In genomic region chr16:87725596-87726235, GRCh38 we compare ENCODE assay signal across 13 cellular contexts. TPM values are rescaled to one million over a fixed set of nuclear protein-coding genes. Genes with fewer than 3 reads are reported as not detected.
DNase-seq lines count a peak whose midpoint lies in the region; ATAC-seq and TF ChIP-seq lines count a peak whose summit lies in the region.
"Had no signal": no experiment of that assay in that cellular context is flagged by ENCODE, and none has a peak within 500 bp of the region (broad histone marks: within the 10 kb centered on the region; RNA-seq: fewer than 3 reads in every experiment).

No MANE protein-coding gene starts in this region.

- CTCF ChIA-PET in IMR-90 (lab: Yijun Ruan, JAX) (no interaction called here), GM10248 (lab: Yijun Ruan, JAX) (interaction anchor here (1.3 to 2.1 kb wide), 3 partner anchors 24 to 146 kb away, joined by 3 to 14 read pairs (median 13); no protein-coding TSS in a partner anchor), MCF 10A (lab: Yijun Ruan, JAX) (no interaction called here)

- TF ChIP-seq POLR2A in IMR-90 (IDR thresholded peaks at IDR 0.05; ENCODE audit: low read depth, low read length) = no peak

- H3K27me3 Mint-ChIP-seq in neural progenitor cell (ENCODE audit: insufficient read depth, low read depth) (peaks cover 2% of the 10 kb centered on the region), MCF 10A (ENCODE audit: insufficient read depth, unreplicated experiment) (no peaks in the 10 kb centered on the region)
- H3K27me3 Mint-ChIP-seq: activated T-helper 17 cell treated with anti-CD3 and anti-CD28 coated beads, Interleukin-2, amount 50 U/mL, for 72 hours had no signal

- dilution Hi-C loops in IMR-90 (cut with HindIII; ENCODE audit: low sequenced_read_pairs, unreplicated experiment) = no loop called here

- H3K18ac ChIP-seq in IMR-90 (ENCODE audit: low read depth, low read length) = no peak overlapping the region

- no peak overlapping the region for H2AK5ac ChIP-seq in IMR-90 (ENCODE audit: low read depth, low read length)

- H3K23ac ChIP-seq in IMR-90 (ENCODE audit: low read depth, low read length) = no peak overlapping the region

- TF ChIP-seq CTCF in IMR-90 (conservative IDR thresholded peaks at IDR 0.05; ENCODE audit: low read depth, low read length) (no peak), neural progenitor cell (IDR thresholded peaks at IDR 0.05) (no peak), GM10248 (IDR thresholded peaks at IDR 0.05; ENCODE audit: control extremely low read depth, extremely low read depth, low read depth, missing control alignments) (no peak), MCF 10A (IDR thresholded peaks at IDR 0.05; ENCODE audit: unreplicated experiment) (no peak)

- H3K27ac Mint-ChIP-seq in neural progenitor cell (peak overlapping the region; percentile 85), MCF 10A (ENCODE audit: low read depth, unreplicated experiment) (no peak overlapping the region)
- H3K27ac Mint-ChIP-seq: mesothelial cell of epicardium had no signal

- H4K91ac ChIP-seq in IMR-90 (ENCODE audit: insufficient read depth, low read depth, low read length) = no peak overlapping the region

- H3K4me1 ChIP-seq in IMR-90 (ENCODE audit: control insufficient read depth, insufficient read depth, low read length) = peaks cover 10% of the 10 kb centered on the region; the same call in 1 of the 2 replicates
- no peaks in the 10 kb centered on the region for H3K4me1 ChIP-seq in neural progenitor cell
- H3K4me1 ChIP-seq: uterus had no signal

- TF ChIP-seq RAD21 in IMR-90 (IDR thresholded peaks at IDR 0.05; ENCODE audit: low read length) = no peak

- no peaks in the 10 kb centered on the region for H3K9me3 ChIP-seq in IMR-90 (ENCODE audit: control insufficient read depth, insufficient read depth, low read length)
- no peaks in the 10 kb centered on the region for H3K9me3 ChIP-seq in neural progenitor cell (ENCODE audit: low read depth)
- H3K9me3 ChIP-seq: uterus had no signal

- H2AK9ac ChIP-seq in IMR-90 (replicated peaks; ENCODE audit: low read depth, low read length, poor library complexity) = no peak overlapping the region

- DNase-seq in Caki2 (ENCODE audit: low read depth) (peak; percentile 6), IMR-90 (peak; percentile 74), dermis blood vessel endothelial cell (peak; percentile 21), neural progenitor cell (ENCODE audit: low spot score) (no peak), GM10248 (ENCODE audit: extremely low spot score) (no peak), MCF 10A (ENCODE audit: unreplicated experiment) (no peak)
- DNase-seq: GF-D8, GM23248, RPMI8226, uterus had no signal

- H2BK20ac ChIP-seq in IMR-90 (ENCODE audit: low read depth, low read length) = no peak overlapping the region

- peaks cover 11 to 33% of the 10 kb centered on the region in 2 experiments; a peak in 3 of 4 replicates for H3K79me1 ChIP-seq in IMR-90 (ENCODE audit: low read depth in 1 of 2, low read length in 2 of 2)

- H4K8ac ChIP-seq in IMR-90 (ENCODE audit: low read depth in 2 of 2, low read length in 2 of 2) = no peak overlapping the region

- H3K14ac ChIP-seq in IMR-90 (replicated peaks; ENCODE audit: low read depth, low read length) = no peak overlapping the region

- POLR2A ChIA-PET in IMR-90 (lab: Charles Lee; ENCODE audit: unreplicated experiment) (no interaction called here), GM10248 (lab: Yijun Ruan, JAX) (no interaction called here), MCF 10A (lab: Yijun Ruan, JAX) (no interaction called here)

- no peak overlapping the region for H2BK120ac ChIP-seq in IMR-90 (ENCODE audit: low read depth, low read length)

- no peak overlapping the region for H3K27ac ChIP-seq in IMR-90 (ENCODE audit: insufficient read depth, low read length)
- no peak overlapping the region for H3K27ac ChIP-seq in neural progenitor cell
- H3K27ac ChIP-seq: GM23248, uterus had no signal

- no peak overlapping the region for H2BK15ac ChIP-seq in IMR-90 (ENCODE audit: low read depth, low read length)

- H4K5ac ChIP-seq in IMR-90 (ENCODE audit: low read depth, low read length) = no peak overlapping the region

- no peak overlapping the region for H3K4ac ChIP-seq in IMR-90 (ENCODE audit: low read depth, low read length)

- ATAC-seq in IMR-90 (ENCODE audit: low read depth) (peak; percentile 40; the same call in 1 of the 2 replicates), GM21737 (IDR thresholded peaks at IDR 0.05; ENCODE audit: unreplicated experiment) (no peak)
- ATAC-seq: activated T-helper 17 cell treated with anti-CD3 and anti-CD28 coated beads, Interleukin-2, amount 50 U/mL, for 72 hours had no signal

- no peak overlapping the region for H3K56ac ChIP-seq in IMR-90 (ENCODE audit: extremely low read depth, insufficient read depth, low read length)

- H3K4me3 Mint-ChIP-seq in neural progenitor cell (no peak overlapping the region), MCF 10A (ENCODE audit: unreplicated experiment) (no peak overlapping the region)
- H3K4me3 Mint-ChIP-seq: activated T-helper 17 cell treated with anti-CD3 and anti-CD28 coated beads, Interleukin-2, amount 50 U/mL, for 72 hours; mesothelial cell of epicardium had no signal

- H2AFZ ChIP-seq in IMR-90 (replicated peaks; ENCODE audit: low read length, poor library complexity) (no peak overlapping the region), neural progenitor cell (replicated peaks) (no peak overlapping the region)
- H2AFZ ChIP-seq: GM23248 had no signal

- intact Hi-C loops in IMR-90 (cut with micrococcal nuclease) (no loop called here), MCF 10A (cut with micrococcal nuclease) (no loop called here)

- H3K79me2 ChIP-seq in neural progenitor cell (ENCODE audit: low read depth) = no peaks in the 10 kb centered on the region

- H3K4me3 ChIP-seq in IMR-90 (ENCODE audit: insufficient read depth, low read depth, low read length) = no peak overlapping the region
- H3K4me3 ChIP-seq in neural progenitor cell = no peak overlapping the region
- H3K4me3 ChIP-seq: GM23248, uterus had no signal

- peaks cover 41% of the 10 kb centered on the region for H3K4me1 Mint-ChIP-seq in neural progenitor cell
- no peaks in the 10 kb centered on the region for H3K4me1 Mint-ChIP-seq in MCF 10A (ENCODE audit: insufficient read depth, unreplicated experiment)

- H4K20me1 ChIP-seq in IMR-90 (ENCODE audit: insufficient read depth, low read length) (peaks cover 29% of the 10 kb centered on the region), neural progenitor cell (ENCODE audit: low read depth) (no peaks in the 10 kb centered on the region)

- peaks cover 12% of the 10 kb centered on the region; the same call in 1 of the 2 replicates for H3K9me1 ChIP-seq in IMR-90 (ENCODE audit: insufficient read depth, low read length)

- 90% methylated on average over 5 of the region's 28 CpGs; no CpG with 5 or more reads in 1 of the 2 experiments for WGBS in IMR-90 (ENCODE audit: extremely low coverage in 2 of 2, insufficient read length in 1 of 2), 2 experiments

- H3K36me3 ChIP-seq in IMR-90 (ENCODE audit: control insufficient read depth, insufficient read depth, low read length) (peaks cover 14% of the 10 kb centered on the region), neural progenitor cell (no peaks in the 10 kb centered on the region)
- H3K36me3 ChIP-seq: uterus had no signal

- H3K9ac ChIP-seq in IMR-90 (ENCODE audit: low read depth, low read length) (no peak overlapping the region), neural progenitor cell (no peak overlapping the region)
- H3K9ac ChIP-seq: GM23248 had no signal

- in situ Hi-C loops in Caki2 (cut with HindIII; ENCODE audit: low pct_unique_long_range_greater_than_20kb, low sequenced_read_pairs) (no loop called here), IMR-90 (cut with MboI; ENCODE audit: low sequenced_read_pairs) (no loop called here)

- no peak overlapping the region for H3K4me2 ChIP-seq in IMR-90 (ENCODE audit: low read depth, low read length)
- H3K4me2 ChIP-seq in neural progenitor cell = no peak overlapping the region

- H3K27me3 ChIP-seq in IMR-90 (ENCODE audit: control insufficient read depth, insufficient read depth, low read length) (no peaks in the 10 kb centered on the region), neural progenitor cell (no peaks in the 10 kb centered on the region)
- H3K27me3 ChIP-seq: uterus had no signal

- BruUV-seq in IMR-90 (replicated peaks; lab: Mats Ljungman, UMichigan) (no TSS peak), MCF 10A (replicated peaks; lab: Mats Ljungman, UMichigan) (no TSS peak)

- H3F3A ChIP-seq in neural progenitor cell (ENCODE audit: low read depth) = no peaks in the 10 kb centered on the region

- H2BK5ac ChIP-seq in IMR-90 (ENCODE audit: low read depth, low read length, poor library complexity, severe bottlenecking) = no peak overlapping the region

- H3K9me3 Mint-ChIP-seq in neural progenitor cell (peaks cover 2% of the 10 kb centered on the region), MCF 10A (ENCODE audit: unreplicated experiment) (no peaks in the 10 kb centered on the region)
- H3K9me3 Mint-ChIP-seq: activated T-helper 17 cell treated with anti-CD3 and anti-CD28 coated beads, Interleukin-2, amount 50 U/mL, for 72 hours; mesothelial cell of epicardium had no signal

- H3K36me3 Mint-ChIP-seq in neural progenitor cell (peaks cover 41% of the 10 kb centered on the region), MCF 10A (ENCODE audit: insufficient read depth, unreplicated experiment) (peaks cover 81% of the 10 kb centered on the region)

TF ChIP-seq in IMR-90, 13 proteins besides CTCF, POLR2A, EP300 and RAD21 (continues in another document):
- TF ChIP-seq SMC3 (IDR thresholded peaks at IDR 0.05; ENCODE audit: low read depth, low read length) (no peak), MXI1 (IDR thresholded peaks at IDR 0.05; ENCODE audit: borderline replicate concordance, low read depth, low read length) (peak; percentile 89), ELK1 (IDR thresholded peaks at IDR 0.05; ENCODE audit: borderline replicate concordance, low read depth, low read length) (no peak), MAZ (IDR thresholded peaks at IDR 0.05; ENCODE audit: borderline replicate concordance, low read depth, low read length) (no peak)

RNA-seq across cellular contexts. Expression of gene KLHDC4, which starts 40.1 kb away (rescaled TPM):
- 28.1 and 38.3 TPM in 2 replicates for total RNA-seq in Caki2 (2014; rRNA removed; shearing (Covaris generic); ENCODE audit: low replicate concordance)
- total RNA-seq in IMR-90 (2012; rRNA removed) (13.6 and 16.1 TPM in 2 replicates), dermis blood vessel endothelial cell (28.2 and 36.4 TPM in 2 replicates), neural progenitor cell (ENCODE audit: low replicate concordance) (19.2 and 30.5 TPM in 2 replicates), MCF 10A (2022) (82.9 and 106 TPM in 2 replicates)
- polyA plus RNA-seq in IMR-90 (2012; rRNA removed) = 19.0 and 22.9 TPM in 2 replicates
- polyA plus RNA-seq in IMR-90 (2012; cell fraction: cytosol; rRNA removed) = 19.5 and 22.2 TPM in 2 replicates
- 70.1 and 93.8 TPM in 2 replicates for polyA plus RNA-seq in IMR-90 (2012; cell fraction: nucleus; rRNA removed; ENCODE audit: low replicate concordance)

Comparison
In these comparisons a context has a peak if more than half of its experiments do, and no peak if none do; other contexts are left out.
1. DNase-seq: peak in Caki2 (single experiment), IMR-90 (single experiment) and dermis blood vessel endothelial cell (single experiment); none in neural progenitor cell (single experiment), GM10248 (single experiment) and MCF 10A (single experiment).